Comparison of ENCODE assay signal across 1 cellular context in genomic region chr11:118117790-118118601, GRCh38.
TF ChIP-seq lines count a peak whose summit lies in the region.

No MANE protein-coding gene starts in this region.

TF ChIP-seq in GM23338, 12 proteins besides CTCF, POLR2A, EP300 and RAD21 (continued from another document):
- TF ChIP-seq ZNF462 (CRISPR knock-in tag; IDR thresholded peaks at IDR 0.05), result no peak
- TF ChIP-seq CREB1 (CRISPR knock-in tag; IDR thresholded peaks at IDR 0.05; ENCODE audit: low read depth), result no peak
- no peak for TF ChIP-seq POLR2AphosphoS5 (IDR thresholded peaks at IDR 0.05; ENCODE audit: low read depth)
- no peak for TF ChIP-seq JUNB (IDR thresholded peaks at IDR 0.05; ENCODE audit: unreplicated experiment)
- no peak for TF ChIP-seq NANOG (IDR thresholded peaks at IDR 0.05; ENCODE audit: borderline replicate concordance)
- no peak for TF ChIP-seq REST (IDR thresholded peaks at IDR 0.05; ENCODE audit: unreplicated experiment)
